In genomic region chr18:57004366-57005121, GRCh38 we compare ENCODE assay signal across 8 cellular contexts.
DNase-seq lines count a peak whose midpoint lies in the region; ATAC-seq and TF ChIP-seq lines count a peak whose summit lies in the region.

No MANE protein-coding gene starts in this region.

- H2AFZ ChIP-seq in mesenchymal stem cell (ENCODE audit: low read depth, low read length), result no peak overlapping the region

- H3K9ac ChIP-seq in mesenchymal stem cell (ENCODE audit: low read length), result no peak overlapping the region

- H3K36me3 Mint-ChIP-seq in activated T-helper 1 cell treated with anti-CD3 and anti-CD28 coated beads, Interleukin-12 subunit alpha, Interleukin-12 subunit beta, Interleukin-2, Interleukin-4 antibody, amounts not matched to agents 30 ng/mL and 10 ng/mL and 1 ng/mL, durations not matched to agents 14 hours and 24 hours and 36 hours (ENCODE audit: low read depth), result no peaks in the 10 kb centered on the region

- no peak overlapping the region for H2BK120ac ChIP-seq in mesenchymal stem cell (ENCODE audit: low read depth, low read length)

- H3K4me1 ChIP-seq in mesenchymal stem cell (ENCODE audit: control insufficient read depth, insufficient read depth, low read depth, low read length) (peaks cover 1% of the 10 kb centered on the region), ovary (ENCODE audit: insufficient read depth) (no peaks in the 10 kb centered on the region)

- no peak for TF ChIP-seq CTCF in GM12865 (IDR thresholded peaks at IDR 0.05; ENCODE audit: insufficient read depth, low read depth, low read length, missing control alignments)
- no peak for TF ChIP-seq CTCF in ovary (IDR thresholded peaks at IDR 0.05)

- H3K18ac ChIP-seq in mesenchymal stem cell (ENCODE audit: low read depth in 1 of 2, low read length in 2 of 2), result no peak overlapping the region

- H3K27ac ChIP-seq in mesenchymal stem cell (ENCODE audit: low read length, poor library complexity, severe bottlenecking) (peak overlapping the region; percentile 87), ovary (no peak overlapping the region)

- H2BK5ac ChIP-seq in mesenchymal stem cell (ENCODE audit: low read depth, low read length, poor library complexity, severe bottlenecking), result peak overlapping the region; percentile 19

- H3K23ac ChIP-seq in mesenchymal stem cell (ENCODE audit: low read length in 2 of 2), result no peak overlapping the region

- intact Hi-C loops in activated T-helper 1 cell treated with anti-CD3 and anti-CD28 coated beads, Interleukin-12 subunit alpha, Interleukin-12 subunit beta, Interleukin-2, Interleukin-4 antibody, amounts not matched to agents 30 ng/mL and 10 ng/mL and 1 ng/mL, durations not matched to agents 14 hours and 24 hours and 36 hours (cut with micrococcal nuclease), result loop anchor here (1.0 to 5.0 kb wide), 7 partner anchors 12 to 828 kb away; partner anchors contain the start of genes TXNL1 and WDR7
- intact Hi-C loops in ovary (cut with DNase I), result no loop called here

- no peaks in the 10 kb centered on the region for H3K27me3 ChIP-seq in mesenchymal stem cell (ENCODE audit: control insufficient read depth in 1 of 2, insufficient read depth in 1 of 2, low read length in 2 of 2)
- no peaks in the 10 kb centered on the region for H3K27me3 ChIP-seq in ovary

- H3K4ac ChIP-seq in mesenchymal stem cell (ENCODE audit: low read depth in 1 of 2, low read length in 2 of 2), result no peak overlapping the region

- H3K27ac Mint-ChIP-seq in activated T-helper 1 cell treated with anti-CD3 and anti-CD28 coated beads, Interleukin-12 subunit alpha, Interleukin-12 subunit beta, Interleukin-2, Interleukin-4 antibody, amounts not matched to agents 30 ng/mL and 10 ng/mL and 1 ng/mL, durations not matched to agents 14 hours and 24 hours and 36 hours, result peak overlapping the region; percentile 57

- H3K4me3 ChIP-seq in GM12865 (ENCODE audit: low read depth, low read length) (no peak overlapping the region), mesenchymal stem cell (ENCODE audit: insufficient read depth in 1 of 2, low read depth in 1 of 2, low read length in 2 of 2) (no peak overlapping the region), ovary (no peak overlapping the region)

- H3K27me3 Mint-ChIP-seq in activated T-helper 1 cell treated with anti-CD3 and anti-CD28 coated beads, Interleukin-12 subunit alpha, Interleukin-12 subunit beta, Interleukin-2, Interleukin-4 antibody, amounts not matched to agents 30 ng/mL and 10 ng/mL and 1 ng/mL, durations not matched to agents 14 hours and 24 hours and 36 hours (ENCODE audit: insufficient read depth), result no peaks in the 10 kb centered on the region

- peak; percentile 98 for ATAC-seq in GM21381 (IDR thresholded peaks at IDR 0.05; ENCODE audit: unreplicated experiment)
- ATAC-seq in HG03565 (IDR thresholded peaks at IDR 0.05; ENCODE audit: unreplicated experiment), result peak; percentile 96
- no peak for ATAC-seq in left lobe of liver

- peaks cover 46% of the 10 kb centered on the region for H3K4me1 Mint-ChIP-seq in activated T-helper 1 cell treated with anti-CD3 and anti-CD28 coated beads, Interleukin-12 subunit alpha, Interleukin-12 subunit beta, Interleukin-2, Interleukin-4 antibody, amounts not matched to agents 30 ng/mL and 10 ng/mL and 1 ng/mL, durations not matched to agents 14 hours and 24 hours and 36 hours (ENCODE audit: low read depth)

- no peaks in the 10 kb centered on the region for H3K9me3 Mint-ChIP-seq in activated T-helper 1 cell treated with anti-CD3 and anti-CD28 coated beads, Interleukin-12 subunit alpha, Interleukin-12 subunit beta, Interleukin-2, Interleukin-4 antibody, amounts not matched to agents 30 ng/mL and 10 ng/mL and 1 ng/mL, durations not matched to agents 14 hours and 24 hours and 36 hours

- H2AK5ac ChIP-seq in mesenchymal stem cell (ENCODE audit: low read length, severe bottlenecking), result no peak overlapping the region

- H2BK12ac ChIP-seq in mesenchymal stem cell (ENCODE audit: low read length in 2 of 2), result no peak overlapping the region

- H3K4me2 ChIP-seq in mesenchymal stem cell (ENCODE audit: low read length, poor library complexity, severe bottlenecking), result no peak overlapping the region

- DNase-seq in GM12865 (ENCODE audit: low read depth) (peak; percentile 72), mesenchymal stem cell (peak; percentile 57), left lobe of liver (ENCODE audit: low spot score) (no peak), NCI-H526 treated with DMSO at 0.1 percent for 48 hours (lab: John Stamatoyannopoulos, UW) (no peak), ovary (no peak)
- no peak for DNase-seq in activated T-helper 1 cell treated with anti-CD3 and anti-CD28 coated beads, Interleukin-12 subunit alpha, Interleukin-12 subunit beta, Interleukin-2, Interleukin-4 antibody, amounts not matched to agents 30 ng/mL and 10 ng/mL and 1 ng/mL, durations not matched to agents 14 hours and 24 hours and 36 hours (ENCODE audit: low spot score)

- no peak overlapping the region for H4K91ac ChIP-seq in mesenchymal stem cell (ENCODE audit: low read length)

- 48% methylated on average over 2 of the region's 5 CpGs for WGBS in mesenchymal stem cell
- WGBS in ovary, 3 donors, result 60 to 61% (median 61%) methylated on average over 5 of the region's 5 CpGs

- peaks cover 5% of the 10 kb centered on the region for H3K79me1 ChIP-seq in mesenchymal stem cell (replicated peaks; ENCODE audit: low read length, poor library complexity, severe bottlenecking)

- no peak overlapping the region for H2BK15ac ChIP-seq in mesenchymal stem cell (ENCODE audit: low read depth, poor library complexity, severe bottlenecking)

- H3K9me3 ChIP-seq in mesenchymal stem cell (ENCODE audit: control insufficient read depth, low read length) (no peaks in the 10 kb centered on the region), ovary (no peaks in the 10 kb centered on the region)

- no peak overlapping the region for H3K4me3 Mint-ChIP-seq in activated T-helper 1 cell treated with anti-CD3 and anti-CD28 coated beads, Interleukin-12 subunit alpha, Interleukin-12 subunit beta, Interleukin-2, Interleukin-4 antibody, amounts not matched to agents 30 ng/mL and 10 ng/mL and 1 ng/mL, durations not matched to agents 14 hours and 24 hours and 36 hours

- H3K36me3 ChIP-seq in mesenchymal stem cell (ENCODE audit: control insufficient read depth in 1 of 2, insufficient read depth in 2 of 2, low read depth in 1 of 2, low read length in 2 of 2) (no peaks in the 10 kb centered on the region), ovary (no peaks in the 10 kb centered on the region)

- no peak for TF ChIP-seq EP300 in ovary (IDR thresholded peaks at IDR 0.05)

- no peak overlapping the region for H3K14ac ChIP-seq in mesenchymal stem cell (ENCODE audit: low read length in 2 of 2)

- TF ChIP-seq POLR2A in ovary (IDR thresholded peaks at IDR 0.05), result no peak

- H4K8ac ChIP-seq in mesenchymal stem cell (ENCODE audit: low read length), result no peak overlapping the region

Comparison
In these comparisons a context has a peak if more than half of its experiments do, and no peak if none do; other contexts are left out.
1. DNase-seq: peak in GM12865 (single experiment) and mesenchymal stem cell (single experiment); none in activated T-helper 1 cell treated with anti-CD3 and anti-CD28 coated beads, Interleukin-12 subunit alpha, Interleukin-12 subunit beta, Interleukin-2, Interleukin-4 antibody, amounts not matched to agents 30 ng/mL and 10 ng/mL and 1 ng/mL, durations not matched to agents 14 hours and 24 hours and 36 hours (single experiment), left lobe of liver (single experiment), NCI-H526 treated with DMSO at 0.1 percent for 48 hours (single experiment) and ovary (0 of 5).